Comparison of ENCODE assay signal across 9 cellular contexts in the genomic region with DNA sequence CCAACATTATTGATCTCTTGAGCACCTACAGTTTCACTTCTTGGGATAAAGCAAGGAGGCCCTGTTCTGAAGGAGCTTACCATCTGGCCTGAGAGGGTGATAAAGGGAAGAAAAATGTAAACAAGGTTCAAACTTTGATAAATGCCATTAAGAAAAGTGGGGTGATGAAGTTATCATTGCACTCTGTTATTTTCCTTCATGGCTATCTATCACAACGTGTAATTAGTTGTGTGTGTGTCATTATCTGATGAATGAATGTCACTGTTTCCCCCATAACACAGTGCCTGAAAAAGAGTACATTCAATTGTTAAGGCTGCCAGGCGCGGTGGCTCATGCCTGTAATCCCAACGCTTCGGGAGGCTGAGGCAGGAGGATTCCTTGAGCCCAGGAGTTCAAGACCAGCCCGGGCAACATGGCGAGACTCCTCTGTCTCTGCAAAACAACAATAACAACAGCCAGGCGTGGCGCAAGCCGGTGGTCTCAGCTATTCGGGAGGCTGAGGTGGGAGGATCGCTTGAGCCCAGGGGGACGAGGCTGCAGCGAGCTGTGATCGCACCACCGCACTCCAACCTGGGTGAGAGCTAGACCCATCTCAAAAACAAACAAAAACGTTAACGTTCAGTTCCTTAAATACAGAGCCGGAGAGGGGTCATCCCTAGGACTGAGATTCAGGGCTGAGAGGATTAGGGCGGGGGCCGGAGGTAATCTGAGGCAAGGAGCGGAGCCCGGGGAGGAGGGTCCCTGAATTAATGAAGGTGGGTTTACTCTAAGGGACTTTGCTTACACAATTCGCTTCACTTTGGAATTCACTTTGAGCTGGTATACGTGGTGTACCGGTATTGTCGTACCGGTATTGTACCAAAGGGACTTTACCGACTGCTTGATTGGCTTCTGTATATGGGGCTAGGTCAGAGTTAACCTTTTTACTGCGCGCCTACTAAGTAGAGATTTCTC. TPM values are rescaled to one million over a fixed set of nuclear protein-coding genes. Genes with fewer than 3 reads are reported as not detected.
DNase-seq lines count a peak whose midpoint lies in the region; ATAC-seq, FAIRE-seq and TF ChIP-seq lines count a peak whose summit lies in the region.
"Had no signal": no experiment of that assay in that cellular context is flagged by ENCODE, and none has a peak within 500 bp of the region (broad histone marks: within the 10 kb centered on the region; RNA-seq: fewer than 3 reads in every experiment).

No MANE protein-coding gene starts in this region.

- no peak for DNase-seq in A549 (ENCODE audit: low read depth in 1 of 2, low spot score in 1 of 2)
- no peak for DNase-seq in HFFc6
- no peak for DNase-seq in breast epithelium (ENCODE audit: low spot score in 2 of 2)
- no peak for DNase-seq in dedifferentiated amniotic fluid mesenchymal stem cell (ENCODE audit: extremely low spot score)
- no peak for DNase-seq in NCI-H1092 treated with DMSO at 0.1 percent for 48 hours (lab: John Stamatoyannopoulos, UW)
- DNase-seq in GM13977 (ENCODE audit: low spot score): no peak

- CTCF ChIA-PET in A549 (lab: Yijun Ruan, JAX): interaction anchor here (0.7 to 12.1 kb wide), 9 partner anchors 9 to 842 kb away, joined by 3 to 110 read pairs (median 5); no protein-coding TSS in a partner anchor

- peak overlapping the region; percentile 85 to 88 for H3K27ac ChIP-seq in A549
- H3K27ac ChIP-seq in breast epithelium: peak overlapping the region; percentile 74 to 86
- H3K27ac ChIP-seq in mucosa of rectum (ENCODE audit: low read depth in 2 of 2, low read length in 2 of 2): peak overlapping the region in 1 of 2 donors; percentile 76

- intact Hi-C loops in breast epithelium (cut with DNase I; ENCODE audit: low total_unique reads): loop anchor here (5.0 kb wide), 1 partner anchor 865 kb away; no protein-coding TSS in a partner anchor

- FAIRE-seq in A549 (lab: Jason Lieb, UNC): no peak

- in situ Hi-C loops in GM13977 (cut with MboI; ENCODE audit: low pct_unique_long_range_greater_than_20kb, low sequenced_read_pairs, unreplicated experiment): no loop called here

- H3K4me3 Mint-ChIP-seq in HFFc6: peak overlapping the region; percentile 95

- H3K27ac Mint-ChIP-seq in HFFc6: peak overlapping the region; percentile 88

- H3K36me3 ChIP-seq in breast epithelium (peaks cover 10% of the 10 kb centered on the region), mucosa of rectum (ENCODE audit: control insufficient read depth in 2 of 2, insufficient read depth in 2 of 2, low read length in 2 of 2) (peaks cover 18 to 26% of the 10 kb centered on the region in 2 donors)

- peaks cover 30% of the 10 kb centered on the region for H3K4me1 Mint-ChIP-seq in HFFc6 (ENCODE audit: low read depth)

- TF ChIP-seq CTCF in A549 (IDR thresholded peaks at IDR 0.05) (no peak), HFFc6 (IDR thresholded peaks at IDR 0.05) (no peak), breast epithelium (IDR thresholded peaks at IDR 0.05) (no peak), GM13977 (IDR thresholded peaks at IDR 0.05; ENCODE audit: extremely low read depth, insufficient read depth, missing control alignments) (no peak)

- no peaks in the 10 kb centered on the region; the same call in 1 of the 2 replicates for H3K27me3 Mint-ChIP-seq in HFFc6 (ENCODE audit: insufficient read depth)

- peak overlapping the region; percentile 94 for H3K4me3 ChIP-seq in A549
- H3K4me3 ChIP-seq in breast epithelium: peak overlapping the region; percentile 83 to 95 (median 83)
- peak overlapping the region; percentile 88 to 91 for H3K4me3 ChIP-seq in mucosa of rectum (ENCODE audit: low read length in 2 of 2)

- no peak for TF ChIP-seq EP300 in A549 (IDR thresholded peaks at IDR 0.05)

- no peak for ATAC-seq in A549
- no peak for ATAC-seq in HG02610 (IDR thresholded peaks at IDR 0.05; ENCODE audit: unreplicated experiment)

- H3K9ac ChIP-seq in mucosa of rectum (ENCODE audit: low read depth in 1 of 2, low read length in 2 of 2): peak overlapping the region; percentile 77 to 79

- peaks cover 37% of the 10 kb centered on the region; the same call in 1 of the 2 replicates for H3K36me3 Mint-ChIP-seq in HFFc6 (ENCODE audit: low read depth)

- H3K9me3 Mint-ChIP-seq in HFFc6: no peaks in the 10 kb centered on the region

- POLR2A ChIA-PET in A549 (lab: Yijun Ruan, JAX): interaction anchor here (1.3 to 2.3 kb wide), 2 partner anchors 36 to 52 kb away, joined by 3 to 16 read pairs; a partner anchor contains a TSS

- 54% methylated on average over 31 of the region's 31 CpGs for WGBS in A549 (ENCODE audit: missing lambda C conversion rate)

- peak overlapping the region; percentile 99 for H3K4me2 ChIP-seq in A549

- TF ChIP-seq RAD21 in A549 (conservative IDR thresholded peaks at IDR 0.05 in 1 of 2, IDR thresholded peaks at IDR 0.05 in 1 of 2): no peak

- no peaks in the 10 kb centered on the region for H3K27me3 ChIP-seq in breast epithelium
- no peaks in the 10 kb centered on the region for H3K27me3 ChIP-seq in mucosa of rectum (ENCODE audit: control insufficient read depth in 2 of 2, insufficient read depth in 2 of 2, low read length in 2 of 2)

- no peak for TF ChIP-seq POLR2A in A549 (IDR thresholded peaks at IDR 0.05; ENCODE audit: low read length)
- TF ChIP-seq POLR2A in breast epithelium (IDR thresholded peaks at IDR 0.05): no peak

- H3K4me1 ChIP-seq in A549 (peaks cover 13% of the 10 kb centered on the region), breast epithelium (peaks cover 0 to 5% of the 10 kb centered on the region in 2 donors), mucosa of rectum (ENCODE audit: control insufficient read depth in 2 of 2, insufficient read depth in 2 of 2, low read length in 2 of 2) (peaks cover 7 to 17% of the 10 kb centered on the region in 2 donors)

- no peaks in the 10 kb centered on the region for H3K9me3 ChIP-seq in A549
- no peaks in the 10 kb centered on the region for H3K9me3 ChIP-seq in breast epithelium
- no peaks in the 10 kb centered on the region for H3K9me3 ChIP-seq in mucosa of rectum (ENCODE audit: control insufficient read depth in 2 of 2, low read length in 2 of 2)

TF ChIP-seq in A549, 52 proteins besides CTCF, POLR2A, EP300 and RAD21 (continues in another document):
- TF ChIP-seq MYC (IDR thresholded peaks at IDR 0.05; ENCODE audit: borderline replicate concordance, low read length) (no peak), BHLHE40 (IDR thresholded peaks at IDR 0.05; ENCODE audit: low read depth, low read length) (no peak), CEBPB (IDR thresholded peaks at IDR 0.05) (no peak), HDAC2 (IDR thresholded peaks at IDR 0.05) (no peak), TP53 (CRISPR knock-in tag; IDR thresholded peaks at IDR 0.05) (no peak), JUN (IDR thresholded peaks at IDR 0.05) (no peak)
- TF ChIP-seq, protein P1, sequence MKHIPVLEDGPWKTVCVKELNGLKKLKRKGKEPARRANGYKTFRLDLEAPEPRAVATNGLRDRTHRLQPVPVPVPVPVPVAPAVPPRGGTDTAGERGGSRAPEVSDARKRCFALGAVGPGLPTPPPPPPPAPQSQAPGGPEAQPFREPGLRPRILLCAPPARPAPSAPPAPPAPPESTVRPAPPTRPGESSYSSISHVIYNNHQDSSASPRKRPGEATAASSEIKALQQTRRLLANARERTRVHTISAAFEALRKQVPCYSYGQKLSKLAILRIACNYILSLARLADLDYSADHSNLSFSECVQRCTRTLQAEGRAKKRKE (CRISPR knock-in tag; IDR thresholded peaks at IDR 0.05; ENCODE audit: low read depth): no peak

RNA-seq across cellular contexts. Expression of a gene that starts 0.9 kb away (rescaled TPM):
- polyA plus RNA-seq in A549 (2011; rRNA removed) (177 and 205 TPM in 2 replicates), A549 (2017; fragmentation: RNase III; extraction: RNeasy Plus Mini Kit Qiagen cat#74134 plus additional on column Dnase treatment) (553 to 612 TPM (median 555 TPM) in 3 replicates)
- 436 and 477 TPM in 2 replicates for polyA plus RNA-seq in A549 (2012; cell fraction: cytosol; rRNA removed)
- 208 and 240 TPM in 2 replicates for polyA plus RNA-seq in A549 (2012; cell fraction: nucleus; rRNA removed)
- 54.4 and 73.5 TPM in 2 replicates for polyA minus RNA-seq in A549 (2011; rRNA and poly(A)+ RNA removed)
- total RNA-seq in HFFc6 (2021; fragmentation: NEBNext Ultra II Directional; extraction: Animal tissue kit (Norgen Biotek cat#: 25700)): 100 to 1,000 TPM; 172 to 204 (median 184) TPM
- total RNA-seq in breast epithelium: 100 to 1,000 TPM; 148 to 256 (median 220) TPM

RNA-seq across cellular contexts. Expression of a gene that starts 22.0 kb away (rescaled TPM):
- polyA plus RNA-seq in A549 (2011; rRNA removed) (30.3 and 31.8 TPM in 2 replicates), A549 (2017; fragmentation: RNase III; extraction: RNeasy Plus Mini Kit Qiagen cat#74134 plus additional on column Dnase treatment) (18.1 to 20.2 TPM (median 19.4 TPM) in 3 replicates)
- polyA plus RNA-seq in A549 (2012; cell fraction: cytosol; rRNA removed): 39.5 and 42.4 TPM in 2 replicates
- polyA plus RNA-seq in A549 (2012; cell fraction: nucleus; rRNA removed): 55.4 and 59.6 TPM in 2 replicates
- polyA minus RNA-seq in A549 (2011; rRNA and poly(A)+ RNA removed): 37.9 and 48.4 TPM in 2 replicates
- total RNA-seq in HFFc6 (2021; fragmentation: NEBNext Ultra II Directional; extraction: Animal tissue kit (Norgen Biotek cat#: 25700)): 10 to 100 TPM; 18.2 to 23.3 (median 21.9) TPM
- 10 to 100 TPM; 34.4 to 40.4 (median 36.3) TPM for total RNA-seq in breast epithelium

RNA-seq across cellular contexts. Expression of a gene that starts 34.4 kb away (rescaled TPM):
- polyA plus RNA-seq in A549 (2011; rRNA removed): not detected in 2 replicates
- not detected in 2 replicates for polyA plus RNA-seq in A549 (2012; cell fraction: cytosol; rRNA removed)
- polyA plus RNA-seq in A549 (2012; cell fraction: nucleus; rRNA removed): not detected in 2 replicates
- not detected in 3 replicates for polyA plus RNA-seq in A549 (2017; fragmentation: RNase III; extraction: RNeasy Plus Mini Kit Qiagen cat#74134 plus additional on column Dnase treatment)
- polyA minus RNA-seq in A549 (2011; rRNA and poly(A)+ RNA removed): not detected in 2 replicates
- total RNA-seq in HFFc6 (2021; fragmentation: NEBNext Ultra II Directional; extraction: Animal tissue kit (Norgen Biotek cat#: 25700)): not detected
- total RNA-seq in breast epithelium: not detected
- total RNA-seq: SK-MEL-5 had no signal

RNA-seq across cellular contexts. Expression of a gene that starts 39.4 kb away (rescaled TPM):
- polyA plus RNA-seq in A549 (2011; rRNA removed) (0.12 and 0.26 TPM in 2 replicates), A549 (2017; fragmentation: RNase III; extraction: RNeasy Plus Mini Kit Qiagen cat#74134 plus additional on column Dnase treatment) (0.15 to 0.25 TPM (median 0.15 TPM) in 3 replicates)
- 0.21 and 0.27 TPM in 2 replicates for polyA plus RNA-seq in A549 (2012; cell fraction: cytosol; rRNA removed)
- polyA plus RNA-seq in A549 (2012; cell fraction: nucleus; rRNA removed): 0.45 and 0.48 TPM in 2 replicates
- polyA minus RNA-seq in A549 (2011; rRNA and poly(A)+ RNA removed): 0.34 and 0.37 TPM in 2 replicates
- total RNA-seq in HFFc6 (2021; fragmentation: NEBNext Ultra II Directional; extraction: Animal tissue kit (Norgen Biotek cat#: 25700)): under 1 TPM in 3 of 6 experiments, not detected in 3; 0.03 to 0.05 (median 0.05) TPM
- 1 to 10 TPM in 2 of 3 donors, under 1 TPM in 1; 0.32 to 9.8 (median 4.9) TPM for total RNA-seq in breast epithelium

RNA-seq across cellular contexts. Expression of a gene that starts 51.6 kb away (rescaled TPM):
- polyA plus RNA-seq in A549 (2011; rRNA removed) (140 and 200 TPM in 2 replicates), A549 (2017; fragmentation: RNase III; extraction: RNeasy Plus Mini Kit Qiagen cat#74134 plus additional on column Dnase treatment) (338 to 354 TPM (median 352 TPM) in 3 replicates)
- 249 and 266 TPM in 2 replicates for polyA plus RNA-seq in A549 (2012; cell fraction: cytosol; rRNA removed)
- polyA plus RNA-seq in A549 (2012; cell fraction: nucleus; rRNA removed): 149 and 201 TPM in 2 replicates
- polyA minus RNA-seq in A549 (2011; rRNA and poly(A)+ RNA removed): 68.2 and 74.0 TPM in 2 replicates
- total RNA-seq in HFFc6 (2021; fragmentation: NEBNext Ultra II Directional; extraction: Animal tissue kit (Norgen Biotek cat#: 25700)): 100 to 1,000 TPM; 153 to 218 (median 197) TPM
- total RNA-seq in breast epithelium: 10 to 100 TPM; 56.3 to 90.5 (median 68.9) TPM
